ENCODE assay signal across 9 cellular contexts in genomic region chr6:35024601-35025054, GRCh38.
DNase-seq lines count a peak whose midpoint lies in the region; ATAC-seq and TF ChIP-seq lines count a peak whose summit lies in the region.
"Had no signal": no experiment of that assay in that cellular context is flagged by ENCODE, and none has a peak within 500 bp of the region (broad histone marks: within the 10 kb centered on the region; RNA-seq: fewer than 3 reads in every experiment).

No MANE protein-coding gene starts in this region.

- H3K27me3 ChIP-seq in A673 (replicated peaks; ENCODE audit: insufficient read depth, low read depth, low read length, poor library complexity): no peaks in the 10 kb centered on the region

- POLR2A ChIA-PET in A673 (lab: Charles Lee; ENCODE audit: low non-redundant PET): no interaction called here

- H3K36me3 ChIP-seq in A673 (ENCODE audit: insufficient read depth, low read length, poor library complexity, severe bottlenecking): no peaks in the 10 kb centered on the region

- ATAC-seq in GM21367 (IDR thresholded peaks at IDR 0.05; ENCODE audit: unreplicated experiment) (no peak), GM19351 (IDR thresholded peaks at IDR 0.05; ENCODE audit: unreplicated experiment) (no peak)

- DNase-seq in A673 (ENCODE audit: low spot score) (no peak), LoVo (ENCODE audit: low spot score) (peak; percentile 80), astrocyte of the cerebellum (ENCODE audit: low read depth) (peak; percentile 72), iris pigment epithelial cell (ENCODE audit: low read depth) (peak; percentile 62), substantia nigra (lab: John Stamatoyannopoulos, UW) (peak in 30 of 49 donors; percentile 14 to 72 (median 39)), KG1 (lab: John Stamatoyannopoulos, UW) (no peak)
- DNase-seq: DND-41 had no signal

- H3K27ac ChIP-seq in A673 (ENCODE audit: low read depth, low read length, poor library complexity, severe bottlenecking) (peak overlapping the region; percentile 21), substantia nigra (ENCODE audit: low read depth, low read length, poor library complexity, severe bottlenecking) (peak overlapping the region; percentile 46)

- TF ChIP-seq CTCF in A673 (conservative IDR thresholded peaks at IDR 0.05; ENCODE audit: low read depth, low read length) (no peak), astrocyte of the cerebellum (IDR thresholded peaks at IDR 0.05; ENCODE audit: low read depth, low read length, missing control alignments) (no peak)

- H3K9me3 ChIP-seq in A673 (ENCODE audit: low read depth, low read length, poor library complexity, severe bottlenecking): no peaks in the 10 kb centered on the region

- CTCF ChIA-PET in A673 (lab: Charles Lee): no interaction called here

- H3K4me3 ChIP-seq in A673 (ENCODE audit: low read depth, low read length, poor library complexity, severe bottlenecking) (no peak overlapping the region), astrocyte of the cerebellum (ENCODE audit: low read depth, low read length) (no peak overlapping the region)

- in situ Hi-C loops in astrocyte of the cerebellum (cut with HindIII; ENCODE audit: low sequenced_read_pairs): no loop called here

- intact Hi-C loops in A673 (cut with micrococcal nuclease; ENCODE audit: unreplicated experiment): no loop called here

- no TSS peak for BruUV-seq in A673 (replicated peaks; lab: Mats Ljungman, UMichigan)

- peaks cover 18% of the 10 kb centered on the region for H3K4me1 ChIP-seq in A673 (ENCODE audit: insufficient read depth, low read length, poor library complexity, severe bottlenecking)

Comparison
In these comparisons a context has a peak if more than half of its experiments do, and no peak if none do; other contexts are left out.
1. DNase-seq: peak in LoVo (single experiment), astrocyte of the cerebellum (single experiment), iris pigment epithelial cell (single experiment) and substantia nigra (30 of 49); none in A673 (single experiment) and KG1 (single experiment).